1 cellular context compared by ENCODE assay signal in the genomic region with DNA sequence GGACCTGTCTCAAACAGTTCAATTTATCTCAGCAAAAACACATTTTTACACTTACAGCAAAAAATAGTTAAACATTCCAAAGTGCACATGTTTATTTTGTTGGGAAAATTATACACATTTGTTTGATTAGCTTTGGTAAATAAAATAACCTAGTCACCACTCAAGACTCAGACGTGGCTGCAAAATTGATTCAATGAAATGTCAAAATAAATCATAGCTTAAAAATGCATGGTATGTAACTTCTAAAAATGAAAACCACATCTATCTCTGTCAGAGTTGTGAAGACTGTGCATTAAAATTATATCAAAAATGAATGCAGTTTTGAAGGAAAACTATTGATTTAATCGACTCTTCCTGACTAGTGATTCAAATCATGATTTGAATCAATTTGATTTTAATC.
TF ChIP-seq lines count a peak whose summit lies in the region.

No MANE protein-coding gene starts in this region.

TF ChIP-seq in SK-N-SH treated with all-trans-retinoic acid at 6 μM for 48 hours, 23 proteins besides CTCF, POLR2A, EP300 and RAD21 (continued from another document):
- TF ChIP-seq PPARA (CRISPR knock-in tag; IDR thresholded peaks at IDR 0.05; ENCODE audit: borderline replicate concordance) (no peak), TOX (CRISPR knock-in tag; IDR thresholded peaks at IDR 0.05; ENCODE audit: borderline replicate concordance) (no peak), ZNF8 (CRISPR knock-in tag; IDR thresholded peaks at IDR 0.05) (no peak), ARNTL (CRISPR knock-in tag; IDR thresholded peaks at IDR 0.05; ENCODE audit: borderline replicate concordance, low read depth) (no peak), TCF4 (CRISPR knock-in tag; IDR thresholded peaks at IDR 0.05; ENCODE audit: borderline replicate concordance) (no peak), ZC3H10 (CRISPR knock-in tag; IDR thresholded peaks at IDR 0.05) (no peak), ESRRG (CRISPR knock-in tag; IDR thresholded peaks at IDR 0.05) (no peak), SNAI2 (CRISPR knock-in tag; IDR thresholded peaks at IDR 0.05) (no peak)
